19 cellular contexts compared by ENCODE assay signal in the genomic region with DNA sequence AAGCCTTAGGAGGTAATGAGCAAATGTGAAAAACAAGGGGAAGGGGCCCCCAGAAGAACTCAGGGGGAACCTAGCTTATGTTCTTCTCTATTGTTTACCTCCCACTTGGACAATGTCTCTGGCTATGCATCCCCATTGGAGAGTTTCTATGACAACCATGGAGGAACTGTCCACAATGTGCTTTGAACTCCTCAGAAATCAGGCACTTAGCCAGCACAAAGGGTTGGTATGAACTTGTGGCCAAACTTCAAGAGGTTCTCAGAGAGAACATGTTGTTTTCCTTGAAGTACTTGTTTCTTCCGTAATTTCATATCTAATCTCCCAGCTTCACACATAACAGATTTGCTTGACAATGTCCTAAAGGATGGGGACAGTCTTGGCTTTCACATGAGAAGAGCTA.
"Had no signal": no experiment of that assay in that cellular context is flagged by ENCODE, and none has a peak within 500 bp of the region (broad histone marks: within the 10 kb centered on the region; RNA-seq: fewer than 3 reads in every experiment).

No MANE protein-coding gene starts in this region.

- H3K36me3 ChIP-seq: neutrophil had no signal

- ATAC-seq: activated CD8-positive, alpha-beta memory T cell treated with anti-CD3 and anti-CD28 coated beads, Interleukin-2, amount 10 ng/mL, durations not matched to agents 7 days and 5 days; activated T-cell treated with anti-CD3 and anti-CD28 coated beads, Interleukin-2, amount 50 U/mL, for 4 hours; mucosa of descending colon; naive thymus-derived CD8-positive, alpha-beta T cell; sciatic nerve had no signal

- H3K27ac ChIP-seq: neutrophil had no signal

- DNase-seq: activated CD4-positive, alpha-beta T cell treated with anti-CD3 and anti-CD28 coated beads for 1 hour; activated CD4-positive, alpha-beta T cell treated with anti-CD3 and anti-CD28 coated beads, Interleukin-2, amount 50 U/mL, for 48 hours; activated CD8-positive, alpha-beta memory T cell treated with anti-CD3 and anti-CD28 coated beads, Interleukin-2, amount 10 ng/mL, durations not matched to agents 7 days and 5 days; activated gamma-delta T cell treated with Interleukin-2 at 50 U/mL for 16 hours; activated naive CD8-positive, alpha-beta T cell treated with anti-CD3 and anti-CD28 coated beads for 36 hours; activated T-cell treated with anti-CD3 and anti-CD28 coated beads, Interleukin-2, amount 50 U/mL, for 4 hours; aorta; erythroblast; left cardiac atrium; mammary epithelial cell; mucosa of descending colon; naive thymus-derived CD8-positive, alpha-beta T cell; posterior cingulate gyrus; stimulated activated CD4-positive, alpha-beta T cell treated with anti-CD3 and anti-CD28 coated beads, Interleukin-2, amount 100 ng/mL, for 48 hours; stimulated activated naive CD4-positive, alpha-beta T cell treated with Interleukin-2 at 50 U/mL for 16 hours; T-helper 2 cell; trophoblast cell had no signal

- H3K9me3 ChIP-seq: mucosa of descending colon, neutrophil had no signal

- H3K4me3 ChIP-seq: mucosa of descending colon had no signal
